In genomic region chrX:116272328-116272727, GRCh38 we compare ENCODE assay signal across 13 cellular contexts.
DNase-seq lines count a peak whose midpoint lies in the region; FAIRE-seq and TF ChIP-seq lines count a peak whose summit lies in the region.
"Had no signal": no experiment of that assay in that cellular context is flagged by ENCODE, and none has a peak within 500 bp of the region (broad histone marks: within the 10 kb centered on the region; RNA-seq: fewer than 3 reads in every experiment).

No MANE protein-coding gene starts in this region.

- no peak overlapping the region for H3K9ac ChIP-seq in mesenchymal stem cell (ENCODE audit: low read length)

- TF ChIP-seq POLR2A in spleen (IDR thresholded peaks at IDR 0.05) = no peak

- no peaks in the 10 kb centered on the region for H3K9me3 ChIP-seq in mesenchymal stem cell (ENCODE audit: control insufficient read depth, low read length)
- no peaks in the 10 kb centered on the region for H3K9me3 ChIP-seq in spleen

- H3K4me3 ChIP-seq in AG09309 (ENCODE audit: control insufficient read depth, low read depth, low read length) (no peak overlapping the region), cardiac fibroblast (replicated peaks in 1 of 2; ENCODE audit: low read depth in 2 of 2, low read length in 2 of 2) (no peak overlapping the region), mesenchymal stem cell (ENCODE audit: insufficient read depth in 1 of 2, low read depth in 1 of 2, low read length in 2 of 2) (no peak overlapping the region), spleen (no peak overlapping the region)

- DNase-seq in AG09309 (ENCODE audit: low read depth) = peak; percentile 79
- DNase-seq in M059J (ENCODE audit: low read depth) = peak; percentile 97
- peak; percentile 93 to 95 for DNase-seq in cardiac fibroblast (ENCODE audit: low read depth in 2 of 2)
- peak; percentile 81 for DNase-seq in mesenchymal stem cell
- no peak for DNase-seq in NCI-H526 treated with DMSO at 0.1 percent for 48 hours (lab: John Stamatoyannopoulos, UW)
- DNase-seq in D721Med (ENCODE audit: insufficient read length, low spot score) = no peak
- no peak for DNase-seq in spleen
- no peak for DNase-seq in NCI-H1048 (lab: John Stamatoyannopoulos, UW)
- DNase-seq: activated CD8-positive, alpha-beta memory T cell treated with anti-CD3 and anti-CD28 coated beads, Interleukin-2, amount 50 U/mL, for 4 hours; caudate nucleus; CD4-positive, alpha-beta T cell; NCI-H2171 had no signal

- H2BK12ac ChIP-seq in mesenchymal stem cell (ENCODE audit: low read length in 2 of 2) = no peak overlapping the region

- H3K27me3 ChIP-seq in mesenchymal stem cell (ENCODE audit: control insufficient read depth in 1 of 2, insufficient read depth in 1 of 2, low read length in 2 of 2) (no peaks in the 10 kb centered on the region), spleen (replicated peaks in 1 of 7) (no peaks in the 10 kb centered on the region)

- no peak overlapping the region for H4K91ac ChIP-seq in mesenchymal stem cell (ENCODE audit: low read length)

- no peak overlapping the region for H3K18ac ChIP-seq in mesenchymal stem cell (ENCODE audit: low read depth in 1 of 2, low read length in 2 of 2)

- H3K79me1 ChIP-seq in mesenchymal stem cell (replicated peaks; ENCODE audit: low read length, poor library complexity, severe bottlenecking) = no peaks in the 10 kb centered on the region

- TF ChIP-seq CTCF in AG09309 (IDR thresholded peaks at IDR 0.05; ENCODE audit: control insufficient read depth, insufficient read depth, low read depth, low read length, missing control alignments) (no peak), cardiac fibroblast (IDR thresholded peaks at IDR 0.05; ENCODE audit: low read depth, low read length) (no peak), D721Med (IDR thresholded peaks at IDR 0.05; ENCODE audit: insufficient read depth, missing control alignments) (no peak), spleen (IDR thresholded peaks at IDR 0.05 in 8 of 11, conservative IDR thresholded peaks at IDR 0.05 in 3 of 11) (no peak)

- no peak overlapping the region for H3K14ac ChIP-seq in mesenchymal stem cell (ENCODE audit: low read length in 2 of 2)

- no peak overlapping the region for H4K8ac ChIP-seq in mesenchymal stem cell (ENCODE audit: low read length)

- intact Hi-C loops in spleen (cut with DNase I; ENCODE audit: low total_unique reads) = no loop called here

- no peak overlapping the region for H2BK15ac ChIP-seq in mesenchymal stem cell (ENCODE audit: low read depth, poor library complexity, severe bottlenecking)

- H2AK5ac ChIP-seq in mesenchymal stem cell (ENCODE audit: low read length, severe bottlenecking) = no peak overlapping the region

- FAIRE-seq in D721Med (lab: Jason Lieb, UNC) = no peak
- FAIRE-seq: GM12891 had no signal

- no peak overlapping the region for H3K23ac ChIP-seq in mesenchymal stem cell (ENCODE audit: low read length in 2 of 2)

- no peak overlapping the region for H2AFZ ChIP-seq in mesenchymal stem cell (ENCODE audit: low read depth, low read length)

- no peak overlapping the region for H3K4me2 ChIP-seq in mesenchymal stem cell (ENCODE audit: low read length, poor library complexity, severe bottlenecking)

- no peaks in the 10 kb centered on the region for H3K36me3 ChIP-seq in mesenchymal stem cell (ENCODE audit: control insufficient read depth in 1 of 2, insufficient read depth in 2 of 2, low read depth in 1 of 2, low read length in 2 of 2)
- no peaks in the 10 kb centered on the region for H3K36me3 ChIP-seq in spleen

- H3K4ac ChIP-seq in mesenchymal stem cell (ENCODE audit: low read depth in 1 of 2, low read length in 2 of 2) = no peak overlapping the region

- H2BK120ac ChIP-seq in mesenchymal stem cell (ENCODE audit: low read depth, low read length) = no peak overlapping the region

- 0% methylated on average over 1 of the region's 3 CpGs for WGBS in mesenchymal stem cell
- WGBS in spleen, 5 donors = 38 to 51% (median 44%) methylated on average over 3 of the region's 3 CpGs

- no peak overlapping the region for H3K27ac ChIP-seq in mesenchymal stem cell (ENCODE audit: low read length, poor library complexity, severe bottlenecking)
- no peak overlapping the region for H3K27ac ChIP-seq in spleen

- no peak overlapping the region for H2BK5ac ChIP-seq in mesenchymal stem cell (ENCODE audit: low read depth, low read length, poor library complexity, severe bottlenecking)

- H3K4me1 ChIP-seq in mesenchymal stem cell (ENCODE audit: control insufficient read depth, insufficient read depth, low read depth, low read length) (no peaks in the 10 kb centered on the region), spleen (no peaks in the 10 kb centered on the region)

Comparison
In these comparisons a context has a peak if more than half of its experiments do, and no peak if none do; other contexts are left out.
1. DNase-seq: peak in AG09309 (single experiment), M059J (single experiment), cardiac fibroblast (2 of 2) and mesenchymal stem cell (single experiment); none in NCI-H526 treated with DMSO at 0.1 percent for 48 hours (single experiment), D721Med (single experiment), spleen (single experiment) and NCI-H1048 (single experiment).